ENCODE assay signal across 7 cellular contexts in genomic region chr6:27503436-27504030, GRCh38. TPM values are rescaled to one million over a fixed set of nuclear protein-coding genes. Genes with fewer than 3 reads are reported as not detected.
DNase-seq lines count a peak whose midpoint lies in the region; ATAC-seq and TF ChIP-seq lines count a peak whose summit lies in the region.

No MANE protein-coding gene starts in this region.

- H3K27me3 ChIP-seq in esophagus squamous epithelium: peaks cover 0 to 54% (median 0%) of the 10 kb centered on the region in 4 donors

- H3K9me3 ChIP-seq in esophagus squamous epithelium: no peaks in the 10 kb centered on the region

- TF ChIP-seq CTCF in esophagus squamous epithelium (IDR thresholded peaks at IDR 0.05): no peak

- peak overlapping the region; percentile 68 to 97 (median 88) for H3K27ac Mint-ChIP-seq in naive thymus-derived CD8-positive, alpha-beta T cell

- peak overlapping the region; percentile 86 to 96 (median 92) for H3K4me3 Mint-ChIP-seq in naive thymus-derived CD8-positive, alpha-beta T cell

- H3K27me3 Mint-ChIP-seq in naive thymus-derived CD8-positive, alpha-beta T cell: peaks cover under 1 to 20% (median 11%) of the 10 kb centered on the region in 5 donors

- H3K27ac ChIP-seq in esophagus squamous epithelium: peak overlapping the region in 2 of 4 donors; percentile 3 to 40

- no peak for TF ChIP-seq POLR2A in esophagus squamous epithelium (IDR thresholded peaks at IDR 0.05)

- H3K36me3 Mint-ChIP-seq in naive thymus-derived CD8-positive, alpha-beta T cell: no peaks in the 10 kb centered on the region

- peaks cover 0 to 24% (median 7%) of the 10 kb centered on the region in 3 donors for H3K4me1 ChIP-seq in esophagus squamous epithelium

- DNase-seq in OCI-M1 (lab: John Stamatoyannopoulos, UW) (peak; percentile 95), activated T-cell treated with anti-CD3 and anti-CD28 coated beads for 4 hours (peak; percentile 81), esophagus squamous epithelium (lab: John Stamatoyannopoulos, UW) (no peak)
- peak; percentile 62 to 90 (median 84) for DNase-seq in naive thymus-derived CD8-positive, alpha-beta T cell
- peak; percentile 67 for DNase-seq in stimulated activated naive CD4-positive, alpha-beta T cell treated with Interleukin-2 at 50 U/mL for 16 hours (lab: John Stamatoyannopoulos, UW)

- H3K36me3 ChIP-seq in esophagus squamous epithelium: no peaks in the 10 kb centered on the region

- POLR2A ChIA-PET in naive thymus-derived CD8-positive, alpha-beta T cell (lab: Charles Lee): interaction anchor here (0.6 to 3.6 kb wide), 4 partner anchors 15 to 253 kb away, joined by 3 to 18 read pairs (median 8); no protein-coding TSS in a partner anchor

- peak overlapping the region; percentile 25 to 57 (median 43) for H3K4me3 ChIP-seq in esophagus squamous epithelium

- peak; percentile 30 for ATAC-seq in GM18517 (IDR thresholded peaks at IDR 0.05; ENCODE audit: unreplicated experiment)
- peak; percentile 33 for ATAC-seq in HG03442 (IDR thresholded peaks at IDR 0.05; ENCODE audit: unreplicated experiment)
- peak; percentile 59 for ATAC-seq in naive thymus-derived CD8-positive, alpha-beta T cell

- intact Hi-C loops in esophagus squamous epithelium (cut with DNase I): no loop called here

- no peaks in the 10 kb centered on the region for H3K9me3 Mint-ChIP-seq in naive thymus-derived CD8-positive, alpha-beta T cell

- WGBS in esophagus squamous epithelium, 2 donors: 8 to 10% methylated on average over 14 to 21 of the region's 21 CpGs

- peaks cover 28 to 37% (median 29%) of the 10 kb centered on the region in 4 donors for H3K4me1 Mint-ChIP-seq in naive thymus-derived CD8-positive, alpha-beta T cell

RNA-seq across cellular contexts. Expression of gene ZNF184, which starts 30.6 kb away (rescaled TPM):
- total RNA-seq in esophagus squamous epithelium: 1 to 10 TPM; 3.9 to 4.9 (median 4.3) TPM
- 10 to 100 TPM; 10.4 to 10.8 TPM for total RNA-seq in naive thymus-derived CD8-positive, alpha-beta T cell
- 1 to 10 TPM; 3.8 to 7.8 (median 7.8) TPM for polyA plus RNA-seq in naive thymus-derived CD8-positive, alpha-beta T cell
